In genomic region chr9:3931996-3932906, GRCh38 we compare ENCODE assay signal across 14 cellular contexts.
A peak's percentile ranks its signal among the peaks of the same experiment; 100 is the strongest.
DNase-seq lines count a peak whose midpoint lies in the region; ATAC-seq and TF ChIP-seq lines count a peak whose summit lies in the region.
"Had no signal": no experiment of that assay in that cellular context is flagged by ENCODE, and none has a peak within 500 bp of the region (broad histone marks: within the 10 kb centered on the region; RNA-seq: fewer than 3 reads in every experiment).

No MANE protein-coding gene starts in this region.

- H3K79me2 ChIP-seq in PC-3 (ENCODE audit: low read length): no peaks in the 10 kb centered on the region

- CTCF ChIA-PET in PC-3 (lab: Charles Lee): no interaction called here

- POLR2A ChIA-PET in PC-3 (lab: Charles Lee; ENCODE audit: unreplicated experiment): no interaction called here

- H3K4me1 Mint-ChIP-seq in activated T-cell treated with anti-CD3 and anti-CD28 coated beads, Interleukin-2, amount 50 U/mL, for 24 hours (ENCODE audit: low read depth): peaks cover 23% of the 10 kb centered on the region
- H3K4me1 Mint-ChIP-seq: naive B cell had no signal

- H3K27ac ChIP-seq in PC-3 (ENCODE audit: low read length) (peak overlapping the region; percentile 82), dorsolateral prefrontal cortex (no peak overlapping the region)
- H3K27ac ChIP-seq: colonic mucosa had no signal

- no peaks in the 10 kb centered on the region for H3K9me3 Mint-ChIP-seq in activated T-cell treated with anti-CD3 and anti-CD28 coated beads, Interleukin-2, amount 50 U/mL, for 24 hours
- H3K9me3 Mint-ChIP-seq: type B pancreatic cell had no signal

- intact Hi-C loops in PC-3 (cut with micrococcal nuclease): no loop called here
- intact Hi-C loops in dorsolateral prefrontal cortex (cut with DNase I): no loop called here

- H3F3A ChIP-seq in PC-3 (ENCODE audit: low read length, unreplicated experiment): no peaks in the 10 kb centered on the region

- no peak overlapping the region for H3K4me2 ChIP-seq in PC-3 (ENCODE audit: low read length)

- H3K27ac Mint-ChIP-seq in activated T-cell treated with anti-CD3 and anti-CD28 coated beads, Interleukin-2, amount 50 U/mL, for 24 hours: peak overlapping the region; percentile 79
- H3K27ac Mint-ChIP-seq: naive B cell, type B pancreatic cell had no signal

- no peak for DNase-seq in activated T-cell treated with anti-CD3 and anti-CD28 coated beads, Interleukin-2, amount 50 U/mL, for 24 hours
- DNase-seq in activated T-cell treated with anti-CD3 and anti-CD28 coated beads for 4 hours (no peak), PC-3 (peak; percentile 68), fibroblast of gingiva (ENCODE audit: low read depth) (peak; percentile 70), iPS-NIHi11 (ENCODE audit: low spot score) (no peak), dorsolateral prefrontal cortex (no peak), T-helper 9 cell (no peak)
- no peak for DNase-seq in stimulated activated naive CD8-positive, alpha-beta T cell treated with anti-CD3 and anti-CD28 coated beads, Interleukin-15, Interleukin-2, amounts not matched to agents 100 U/mL and 50 U/mL, for 24 hours
- DNase-seq: colonic mucosa, DND-41, naive B cell, NCI-H187 treated with DMSO at 0.1 percent for 48 hours had no signal

- H4K20me1 ChIP-seq in PC-3 (ENCODE audit: low read length): no peaks in the 10 kb centered on the region

- TF ChIP-seq CTCF in PC-3 (conservative IDR thresholded peaks at IDR 0.05; ENCODE audit: low read depth, low read length): no peak
- TF ChIP-seq CTCF in dorsolateral prefrontal cortex (IDR thresholded peaks at IDR 0.05 in 54 of 56, conservative IDR thresholded peaks at IDR 0.05 in 2 of 56; ENCODE audit: low read depth in 1 of 56, partially characterized antibody in 56 of 56): no peak

- peaks cover 9% of the 10 kb centered on the region for H3K36me3 Mint-ChIP-seq in activated T-cell treated with anti-CD3 and anti-CD28 coated beads, Interleukin-2, amount 50 U/mL, for 24 hours (ENCODE audit: low read depth)
- H3K36me3 Mint-ChIP-seq: naive B cell had no signal

- no peak overlapping the region for H3K4me3 Mint-ChIP-seq in activated T-cell treated with anti-CD3 and anti-CD28 coated beads, Interleukin-2, amount 50 U/mL, for 24 hours

- peak overlapping the region; percentile 59 for H3K9ac ChIP-seq in PC-3 (ENCODE audit: low read length)

- H3K4me3 ChIP-seq in PC-3 (ENCODE audit: low read length) (no peak overlapping the region), dorsolateral prefrontal cortex (no peak overlapping the region)
- H3K4me3 ChIP-seq: colonic mucosa, skin epidermis had no signal

- no peak overlapping the region for H2AFZ ChIP-seq in PC-3 (ENCODE audit: low read length)

- H3K27me3 ChIP-seq in PC-3 (ENCODE audit: low read length): no peaks in the 10 kb centered on the region
- H3K27me3 ChIP-seq in dorsolateral prefrontal cortex: no peaks in the 10 kb centered on the region
- H3K27me3 ChIP-seq: colonic mucosa had no signal

- peaks cover 12% of the 10 kb centered on the region for H3K4me1 ChIP-seq in PC-3 (ENCODE audit: insufficient read depth, low read length)
- H3K4me1 ChIP-seq: colonic mucosa had no signal

- ATAC-seq in PC-3: peak; percentile 65
- ATAC-seq in stimulated activated naive CD8-positive, alpha-beta T cell treated with anti-CD3 and anti-CD28 coated beads, Interleukin-15, Interleukin-2, amounts not matched to agents 100 U/mL and 50 U/mL, for 24 hours: peak; percentile 76

- H3K36me3 ChIP-seq in PC-3 (ENCODE audit: low read depth, low read length): no peaks in the 10 kb centered on the region; the same call in 1 of the 2 replicates
- H3K36me3 ChIP-seq: colonic mucosa had no signal

- no peaks in the 10 kb centered on the region for H3K9me3 ChIP-seq in PC-3 (ENCODE audit: low read length)
- H3K9me3 ChIP-seq: colonic mucosa had no signal

- no peaks in the 10 kb centered on the region for H3K9me2 ChIP-seq in PC-3 (replicated peaks; ENCODE audit: low read length)

- H3K27me3 Mint-ChIP-seq in activated T-cell treated with anti-CD3 and anti-CD28 coated beads, Interleukin-2, amount 50 U/mL, for 24 hours: no peaks in the 10 kb centered on the region
- H3K27me3 Mint-ChIP-seq: type B pancreatic cell had no signal

- BruUV-seq in PC-3 (replicated peaks; lab: Mats Ljungman, UMichigan): no TSS peak

Comparison
In these comparisons a context has a peak if more than half of its experiments do, and no peak if none do; other contexts are left out.
1. DNase-seq: peak in PC-3 (single experiment) and fibroblast of gingiva (single experiment); none in activated T-cell treated with anti-CD3 and anti-CD28 coated beads, Interleukin-2, amount 50 U/mL, for 24 hours (single experiment), activated T-cell treated with anti-CD3 and anti-CD28 coated beads for 4 hours (single experiment), stimulated activated naive CD8-positive, alpha-beta T cell treated with anti-CD3 and anti-CD28 coated beads, Interleukin-15, Interleukin-2, amounts not matched to agents 100 U/mL and 50 U/mL, for 24 hours (single experiment), iPS-NIHi11 (single experiment), dorsolateral prefrontal cortex (0 of 10) and T-helper 9 cell (single experiment).